ENCODE assay signal across 1 cellular context in the genomic region with DNA sequence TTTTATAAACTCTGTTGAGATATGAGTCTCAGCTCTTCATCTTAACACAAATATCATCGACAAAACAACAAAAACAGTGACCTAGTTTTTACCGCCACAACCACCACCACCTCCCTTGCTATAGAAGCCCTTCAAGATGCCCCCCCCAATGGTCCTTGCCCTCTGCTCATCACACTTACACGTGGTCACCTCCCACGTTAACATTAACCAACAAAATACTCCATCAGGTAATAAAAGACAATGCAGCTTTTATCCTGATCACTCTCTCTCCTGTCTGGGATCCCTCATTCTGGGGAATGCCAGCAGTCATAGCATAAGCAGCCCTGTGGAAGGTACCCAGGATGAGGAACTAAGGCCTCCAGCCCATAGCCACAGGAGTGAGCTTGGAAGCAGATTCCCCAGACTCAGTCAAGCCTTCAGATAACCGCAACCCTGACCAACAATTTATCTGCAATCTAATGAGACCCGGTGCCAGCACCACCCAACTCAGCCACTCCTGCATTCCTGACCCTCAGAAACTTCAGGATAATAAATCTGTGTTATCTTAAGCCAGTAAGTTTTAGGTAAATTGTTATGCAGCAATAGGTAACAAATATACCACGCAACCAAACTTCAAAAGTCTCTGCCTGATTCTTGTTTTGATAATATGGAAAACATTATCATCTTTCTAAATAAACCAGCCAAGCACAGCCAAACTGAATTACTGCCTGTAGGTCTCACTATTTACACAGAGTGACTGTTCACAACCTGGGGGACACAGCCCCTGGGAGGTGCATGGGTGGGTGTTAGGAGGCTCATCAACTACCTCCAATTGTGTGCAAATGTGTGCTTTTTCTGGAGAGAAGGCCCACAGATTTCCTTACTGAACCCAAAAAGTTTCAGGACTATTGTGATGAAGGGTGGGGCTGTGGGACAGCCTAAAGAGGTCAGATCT.
TF ChIP-seq lines count a peak whose summit lies in the region.

No MANE protein-coding gene starts in this region.

TF ChIP-seq in WTC11, 78 proteins besides CTCF, POLR2A, EP300 and RAD21 (continued from another document):
- TF ChIP-seq, protein P1, sequence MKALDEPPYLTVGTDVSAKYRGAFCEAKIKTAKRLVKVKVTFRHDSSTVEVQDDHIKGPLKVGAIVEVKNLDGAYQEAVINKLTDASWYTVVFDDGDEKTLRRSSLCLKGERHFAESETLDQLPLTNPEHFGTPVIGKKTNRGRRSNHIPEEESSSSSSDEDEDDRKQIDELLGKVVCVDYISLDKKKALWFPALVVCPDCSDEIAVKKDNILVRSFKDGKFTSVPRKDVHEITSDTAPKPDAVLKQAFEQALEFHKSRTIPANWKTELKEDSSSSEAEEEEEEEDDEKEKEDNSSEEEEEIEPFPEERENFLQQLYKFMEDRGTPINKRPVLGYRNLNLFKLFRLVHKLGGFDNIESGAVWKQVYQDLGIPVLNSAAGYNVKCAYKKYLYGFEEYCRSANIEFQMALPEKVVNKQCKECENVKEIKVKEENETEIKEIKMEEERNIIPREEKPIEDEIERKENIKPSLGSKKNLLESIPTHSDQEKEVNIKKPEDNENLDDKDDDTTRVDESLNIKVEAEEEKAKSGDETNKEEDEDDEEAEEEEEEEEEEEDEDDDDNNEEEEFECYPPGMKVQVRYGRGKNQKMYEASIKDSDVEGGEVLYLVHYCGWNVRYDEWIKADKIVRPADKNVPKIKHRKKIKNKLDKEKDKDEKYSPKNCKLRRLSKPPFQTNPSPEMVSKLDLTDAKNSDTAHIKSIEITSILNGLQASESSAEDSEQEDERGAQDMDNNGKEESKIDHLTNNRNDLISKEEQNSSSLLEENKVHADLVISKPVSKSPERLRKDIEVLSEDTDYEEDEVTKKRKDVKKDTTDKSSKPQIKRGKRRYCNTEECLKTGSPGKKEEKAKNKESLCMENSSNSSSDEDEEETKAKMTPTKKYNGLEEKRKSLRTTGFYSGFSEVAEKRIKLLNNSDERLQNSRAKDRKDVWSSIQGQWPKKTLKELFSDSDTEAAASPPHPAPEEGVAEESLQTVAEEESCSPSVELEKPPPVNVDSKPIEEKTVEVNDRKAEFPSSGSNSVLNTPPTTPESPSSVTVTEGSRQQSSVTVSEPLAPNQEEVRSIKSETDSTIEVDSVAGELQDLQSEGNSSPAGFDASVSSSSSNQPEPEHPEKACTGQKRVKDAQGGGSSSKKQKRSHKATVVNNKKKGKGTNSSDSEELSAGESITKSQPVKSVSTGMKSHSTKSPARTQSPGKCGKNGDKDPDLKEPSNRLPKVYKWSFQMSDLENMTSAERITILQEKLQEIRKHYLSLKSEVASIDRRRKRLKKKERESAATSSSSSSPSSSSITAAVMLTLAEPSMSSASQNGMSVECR (CRISPR knock-in tag; IDR thresholded peaks at IDR 0.05; ENCODE audit: borderline replicate concordance): no peak
- TF ChIP-seq ZBTB21 (CRISPR knock-in tag; IDR thresholded peaks at IDR 0.05; ENCODE audit: borderline replicate concordance) (no peak), ZNF317 (CRISPR knock-in tag; IDR thresholded peaks at IDR 0.05; ENCODE audit: borderline replicate concordance, low read depth) (no peak)
